ENCODE assay signal across 7 cellular contexts in genomic region chr2:188034102-188034501, GRCh38.
DNase-seq lines count a peak whose midpoint lies in the region; TF ChIP-seq lines count a peak whose summit lies in the region.
"Not testable (repeated sequence)": the region's sequence is repeated elsewhere in the genome, so short reads cannot be mapped to it uniquely, and the experiment has no call there.

No MANE protein-coding gene starts in this region.

- H3K27ac ChIP-seq in H9 (ENCODE audit: insufficient read length, low read depth, low read length): peak overlapping the region; percentile 100
- H3K27ac ChIP-seq in iPS-20b (ENCODE audit: low read length): peak overlapping the region; percentile 96
- not testable (repeated sequence) for H3K27ac ChIP-seq in trophoblast cell (ENCODE audit: low read depth, low read length)

- not testable (repeated sequence) for H3K4ac ChIP-seq in H9 (ENCODE audit: low read depth, low read length); trophoblast cell (ENCODE audit: low read depth, low read length)

- not testable (repeated sequence) for H3K27me3 ChIP-seq in H9 (ENCODE audit: insufficient read depth, low read length); NT2/D1 (ENCODE audit: insufficient read depth, insufficient read length); iPS-20b (ENCODE audit: insufficient read depth, low read length); trophoblast cell (ENCODE audit: insufficient read depth, low read length)

- not testable (repeated sequence) for H3T11ph ChIP-seq in H9 (ENCODE audit: low read length)

- H2BK120ac ChIP-seq in H9 (ENCODE audit: low read depth, low read length, poor library complexity, severe bottlenecking) (peak overlapping the region; percentile 92), trophoblast cell (ENCODE audit: insufficient read depth, low read length, poor library complexity) (peak overlapping the region; percentile 22)

- H3K4me2 ChIP-seq in H9 (ENCODE audit: insufficient read depth, insufficient read length, low read length): peak overlapping the region; percentile 95
- peak overlapping the region; percentile 0 for H3K4me2 ChIP-seq in trophoblast cell (ENCODE audit: low read length)

- H2AK5ac ChIP-seq in H9 (ENCODE audit: insufficient read length, low read length): not testable (repeated sequence)
- H2AK5ac ChIP-seq in trophoblast cell (ENCODE audit: low read length): peak overlapping the region; percentile 62

- H4K20me1 ChIP-seq in H9 (ENCODE audit: control insufficient read depth, insufficient read depth, insufficient read length): not testable (repeated sequence)

- H4K5ac ChIP-seq in H9 (ENCODE audit: insufficient read length, low read depth, low read length): not testable (repeated sequence)

- H2BK20ac ChIP-seq in H9 (ENCODE audit: low read depth, low read length, poor library complexity, severe bottlenecking): not testable (repeated sequence)

- peak overlapping the region; percentile 87 for H3K18ac ChIP-seq in H9 (ENCODE audit: insufficient read length, low read depth, low read length)
- not testable (repeated sequence) for H3K18ac ChIP-seq in trophoblast cell (ENCODE audit: low read length)

- not testable (repeated sequence) for H3K9me3 ChIP-seq in H9 (ENCODE audit: control insufficient read depth, low read depth, low read length); NT2/D1 (ENCODE audit: insufficient read depth, low read length); iPS-20b (ENCODE audit: insufficient read depth, low read depth, low read length); trophoblast cell (ENCODE audit: insufficient read depth, low read depth, low read length)

- H3K4me3 Mint-ChIP-seq in H9: not testable (repeated sequence)
- peak overlapping the region; percentile 9 for H3K4me3 Mint-ChIP-seq in endothelial cell (ENCODE audit: unreplicated experiment)

- H2AFZ ChIP-seq in H9 (ENCODE audit: low read length): not testable (repeated sequence)
- peak overlapping the region; percentile 41 for H2AFZ ChIP-seq in trophoblast cell (ENCODE audit: insufficient read depth, low read length, poor library complexity)

- H3K36me3 ChIP-seq in NT2/D1 (ENCODE audit: insufficient read depth, insufficient read length, low read length) (peaks cover 18% of the 10 kb centered on the region), iPS-20b (ENCODE audit: insufficient read depth, low read depth, low read length) (peaks cover 26% of the 10 kb centered on the region)
- not testable (repeated sequence) for H3K36me3 ChIP-seq in trophoblast cell (ENCODE audit: control insufficient read depth in 1 of 2, insufficient read depth in 2 of 2, low read length in 2 of 2)

- H2BK12ac ChIP-seq in H9 (ENCODE audit: insufficient read length, low read depth, low read length); trophoblast cell (ENCODE audit: low read length): not testable (repeated sequence)

- not testable (repeated sequence) for H3K27me3 Mint-ChIP-seq in H9 (ENCODE audit: low read depth); endothelial cell (ENCODE audit: unreplicated experiment)

- H3K23me2 ChIP-seq in H9 (ENCODE audit: insufficient read length, low read depth, low read length, poor library complexity, severe bottlenecking): peaks cover 13% of the 10 kb centered on the region

- no CpG with 5 or more reads among the region's 10 CpGs for WGBS in H9 (ENCODE audit: extremely low coverage, insufficient read length, low lambda C conversion rate)
- no CpG with 5 or more reads among the region's 10 CpGs for WGBS in trophoblast cell (ENCODE audit: extremely low coverage, insufficient coverage, insufficient read length)

- H3K9me3 Mint-ChIP-seq in H9; endothelial cell (ENCODE audit: unreplicated experiment): not testable (repeated sequence)

- H4K91ac ChIP-seq in H9 (ENCODE audit: insufficient read length, low read depth, low read length): not testable (repeated sequence)
- peak overlapping the region; percentile 47 for H4K91ac ChIP-seq in trophoblast cell (ENCODE audit: low read depth, low read length)

- peak overlapping the region; percentile 50 for H3K4me3 ChIP-seq in NT2/D1 (ENCODE audit: insufficient read length, low read depth)
- peak overlapping the region; percentile 69 for H3K4me3 ChIP-seq in iPS-11a (ENCODE audit: low read depth, low read length)
- H3K4me3 ChIP-seq in iPS-20b (ENCODE audit: low read length): peak overlapping the region; percentile 79
- H3K4me3 ChIP-seq in trophoblast cell (ENCODE audit: low read depth, low read length): not testable (repeated sequence)

- H4K8ac ChIP-seq in H9 (replicated peaks; ENCODE audit: insufficient read length, low read depth, low read length); trophoblast cell (ENCODE audit: low read depth, low read length): not testable (repeated sequence)

- H2BK15ac ChIP-seq in H9 (ENCODE audit: low read depth, low read length): not testable (repeated sequence)

- H3K23ac ChIP-seq in H9 (ENCODE audit: insufficient read length, low read depth, low read length); trophoblast cell (ENCODE audit: low read length): not testable (repeated sequence)

- not testable (repeated sequence) for H3K4me1 ChIP-seq in H9 (ENCODE audit: insufficient read depth, low read length); NT2/D1 (ENCODE audit: insufficient read depth, insufficient read length)
- H3K4me1 ChIP-seq in iPS-20b (ENCODE audit: insufficient read depth, low read length) (peaks cover 27% of the 10 kb centered on the region; the same call in 1 of the 2 replicates), trophoblast cell (ENCODE audit: control insufficient read depth in 1 of 2, insufficient read depth in 2 of 2, low read length in 2 of 2) (peaks cover 0 to 19% of the 10 kb centered on the region in 2 experiments)

- H3K27ac Mint-ChIP-seq in H9; endothelial cell (ENCODE audit: unreplicated experiment): not testable (repeated sequence)

- peaks cover 27% of the 10 kb centered on the region in 2 experiments for H3K4me1 Mint-ChIP-seq in H9
- H3K4me1 Mint-ChIP-seq in endothelial cell (ENCODE audit: unreplicated experiment): peaks cover 14% of the 10 kb centered on the region

- DNase-seq in ELF-1 (ENCODE audit: low read depth, low spot score): peak; percentile 22
- not testable (repeated sequence) for DNase-seq in H9; NT2/D1 (ENCODE audit: low read depth, low spot score); endothelial cell (ENCODE audit: low spot score); trophoblast cell

- H3K56ac ChIP-seq in H9 (ENCODE audit: insufficient read length, low read depth, low read length): peak overlapping the region; percentile 95

- not testable (repeated sequence) for H3K36me3 Mint-ChIP-seq in H9 (ENCODE audit: insufficient read depth in 1 of 3, low read depth in 3 of 3); endothelial cell (ENCODE audit: low read depth, unreplicated experiment)

- peak overlapping the region; percentile 71; the same call in 1 of the 2 replicates for H3K14ac ChIP-seq in H9 (ENCODE audit: insufficient read depth, low read length)
- not testable (repeated sequence) for H3K14ac ChIP-seq in trophoblast cell (ENCODE audit: low read length)

- not testable (repeated sequence) for TF ChIP-seq CTCF in H9 (conservative IDR thresholded peaks at IDR 0.05); endothelial cell (IDR thresholded peaks at IDR 0.05; ENCODE audit: unreplicated experiment)

- peak overlapping the region; percentile 87 for H4K12ac ChIP-seq in trophoblast cell (ENCODE audit: low read depth, low read length)

- not testable (repeated sequence) for H3K79me1 ChIP-seq in H9 (ENCODE audit: insufficient read depth, low read depth, low read length, poor library complexity, severe bottlenecking); trophoblast cell (ENCODE audit: low read length)

- peaks cover 15% of the 10 kb centered on the region; the same call in 1 of the 2 replicates for H3K79me2 ChIP-seq in H9 (ENCODE audit: insufficient read depth, low read length)
- H3K79me2 ChIP-seq in trophoblast cell (ENCODE audit: control insufficient read depth, insufficient read depth, low read length, poor library complexity): not testable (repeated sequence)

- H2BK5ac ChIP-seq in H9 (ENCODE audit: insufficient read length, low read length) (peak overlapping the region; percentile 95), trophoblast cell (ENCODE audit: low read depth, low read length, poor library complexity) (peak overlapping the region; percentile 40)

- H3K9ac ChIP-seq in H9 (ENCODE audit: extremely low read depth, insufficient read length, low read length) (peak overlapping the region; percentile 98), NT2/D1 (ENCODE audit: insufficient read length, low read depth) (peak overlapping the region; percentile 77), iPS-20b (ENCODE audit: low read depth, low read length) (peak overlapping the region; percentile 86)
- not testable (repeated sequence) for H3K9ac ChIP-seq in trophoblast cell (ENCODE audit: low read length)
